ENCODE assay signal across 8 cellular contexts in genomic region chr17:38742431-38743308, GRCh38. TPM values are rescaled to one million over a fixed set of nuclear protein-coding genes. Genes with fewer than 3 reads are reported as not detected.
DNase-seq lines count a peak whose midpoint lies in the region; ATAC-seq and TF ChIP-seq lines count a peak whose summit lies in the region.

No MANE protein-coding gene starts in this region.

- TF ChIP-seq POLR2A in erythroblast (IDR thresholded peaks at IDR 0.05; ENCODE audit: low read length), result no peak

- no peaks in the 10 kb centered on the region for H3K27me3 ChIP-seq in osteoblast (ENCODE audit: insufficient read depth, low read length)

- peaks cover 34 to 48% of the 10 kb centered on the region in 2 donors for H3K27me3 Mint-ChIP-seq in stimulated activated naive B cell treated with anti-CD40 and anti-IgM and Interleukin-4, amounts not matched to agents 10 μg/mL and 1 μg/mL and 100 μg/mL, for 72 hours

- H3K4me3 Mint-ChIP-seq in stimulated activated naive B cell treated with anti-CD40 and anti-IgM and Interleukin-4, amounts not matched to agents 10 μg/mL and 1 μg/mL and 100 μg/mL, for 72 hours, result no peak overlapping the region

- H3K9me3 Mint-ChIP-seq in stimulated activated naive B cell treated with anti-CD40 and anti-IgM and Interleukin-4, amounts not matched to agents 10 μg/mL and 1 μg/mL and 100 μg/mL, for 72 hours, result no peaks in the 10 kb centered on the region

- no peak overlapping the region for H3K4me3 ChIP-seq in osteoblast (ENCODE audit: insufficient read depth, low read length)

- H3K4me1 ChIP-seq in osteoblast (ENCODE audit: insufficient read depth, low read length), result peaks cover 35% of the 10 kb centered on the region

- H3K27ac Mint-ChIP-seq in stimulated activated naive B cell treated with anti-CD40 and anti-IgM and Interleukin-4, amounts not matched to agents 10 μg/mL and 1 μg/mL and 100 μg/mL, for 72 hours, result no peak overlapping the region

- H3K27ac ChIP-seq in osteoblast (ENCODE audit: low read depth, low read length), result peak overlapping the region; percentile 82

- no peak for TF ChIP-seq CTCF in osteoblast (IDR thresholded peaks at IDR 0.05; ENCODE audit: extremely low read depth, low read depth, low read length)

- no peaks in the 10 kb centered on the region for H3K36me3 Mint-ChIP-seq in stimulated activated naive B cell treated with anti-CD40 and anti-IgM and Interleukin-4, amounts not matched to agents 10 μg/mL and 1 μg/mL and 100 μg/mL, for 72 hours

- H2AFZ ChIP-seq in osteoblast (ENCODE audit: low read length), result no peak overlapping the region

- peaks cover 23% of the 10 kb centered on the region in 2 donors for H3K4me1 Mint-ChIP-seq in stimulated activated naive B cell treated with anti-CD40 and anti-IgM and Interleukin-4, amounts not matched to agents 10 μg/mL and 1 μg/mL and 100 μg/mL, for 72 hours

- peaks cover 74% of the 10 kb centered on the region for H4K20me1 ChIP-seq in osteoblast (ENCODE audit: insufficient read depth, low read length)

- no peaks in the 10 kb centered on the region for H3K9me3 ChIP-seq in osteoblast (ENCODE audit: low read depth, low read length)

- H3K36me3 ChIP-seq in osteoblast (ENCODE audit: insufficient read depth, low read length), result peaks cover 31% of the 10 kb centered on the region

- DNase-seq in GM04504 (ENCODE audit: low read depth) (peak; percentile 75), NCI-H69 (lab: John Stamatoyannopoulos, UW) (peak; percentile 92), erythroblast (lab: John Stamatoyannopoulos, UW) (peak; percentile 30 to 31), osteoblast (ENCODE audit: insufficient read length, low spot score, missing footprints) (peak; percentile 96), GOT3 (lab: John Stamatoyannopoulos, UW) (no peak)
- no peak for DNase-seq in stimulated activated naive B cell treated with anti-CD40 and anti-IgM and Interleukin-4, amounts not matched to agents 10 μg/mL and 1 μg/mL and 100 μg/mL, for 72 hours
- no peak for DNase-seq in activated CD4-positive, CD25-positive, alpha-beta regulatory T cell (lab: John Stamatoyannopoulos, UW)

- no peak overlapping the region for H3K4me2 ChIP-seq in osteoblast (ENCODE audit: insufficient read depth, low read length)

- no peak for ATAC-seq in HG03432 (IDR thresholded peaks at IDR 0.05; ENCODE audit: unreplicated experiment)
- ATAC-seq in stimulated activated naive B cell treated with anti-CD40 and anti-IgM and Interleukin-4, amounts not matched to agents 10 μg/mL and 1 μg/mL and 100 μg/mL, for 72 hours (replicated peaks), result no peak

- H3K79me2 ChIP-seq in osteoblast (ENCODE audit: insufficient read depth, low read length), result peaks cover 98% of the 10 kb centered on the region

RNA-seq across cellular contexts. Expression of gene PCGF2, which starts 5.5 kb away (rescaled TPM):
- 3.3 and 5.0 TPM in 2 replicates for total RNA-seq in osteoblast

RNA-seq across cellular contexts. Expression of gene PSMB3, which starts 9.9 kb away (rescaled TPM):
- total RNA-seq in osteoblast, result 235 and 267 TPM in 2 replicates

RNA-seq across cellular contexts. Expression of gene CISD3, which starts 12.5 kb away (rescaled TPM):
- 3.5 and 3.6 TPM in 2 replicates for total RNA-seq in osteoblast

RNA-seq across cellular contexts. Expression of gene MLLT6, which starts 37.6 kb away (rescaled TPM):
- total RNA-seq in osteoblast, result 33.3 and 44.2 TPM in 2 replicates

RNA-seq across cellular contexts. Expression of gene PIP4K2B, which starts 56.7 kb away (rescaled TPM):
- total RNA-seq in osteoblast, result 48.1 and 65.4 TPM in 2 replicates

Comparison
In these comparisons a context has a peak if more than half of its experiments do, and no peak if none do; other contexts are left out.
1. DNase-seq: peak in GM04504 (single experiment), NCI-H69 (single experiment), erythroblast (2 of 2) and osteoblast (single experiment); none in stimulated activated naive B cell treated with anti-CD40 and anti-IgM and Interleukin-4, amounts not matched to agents 10 μg/mL and 1 μg/mL and 100 μg/mL, for 72 hours (single experiment), GOT3 (single experiment) and activated CD4-positive, CD25-positive, alpha-beta regulatory T cell (0 of 4).